ENCODE assay signal across 8 cellular contexts in genomic region chr2:230219419-230220331, GRCh38. TPM values are rescaled to one million over a fixed set of nuclear protein-coding genes. Genes with fewer than 3 reads are reported as not detected.
DNase-seq lines count a peak whose midpoint lies in the region; ATAC-seq and TF ChIP-seq lines count a peak whose summit lies in the region.

Gene SP110 (minus strand): TSS chr2:230219984. CDS start chr2:230216927, 3,057 bp downstream.

- intact Hi-C loops in left colon (cut with DNase I, micrococcal nuclease) = no loop called here

- TF ChIP-seq CTCF in GM10266 (IDR thresholded peaks at IDR 0.05; ENCODE audit: control insufficient read depth, insufficient read depth, low read depth, missing control alignments) (no peak), HFF-Myc (IDR thresholded peaks at IDR 0.05; ENCODE audit: low read depth, low read length, missing control alignments) (no peak), NB4 (IDR thresholded peaks at IDR 0.05; ENCODE audit: low read depth, low read length) (no peak)

- DNase-seq in GM10266 (ENCODE audit: extremely low spot score) = peak; percentile 67
- peak; percentile 66 for DNase-seq in HFF-Myc (ENCODE audit: extremely low read depth, low read depth)
- DNase-seq in NB4 (ENCODE audit: low read depth) = peak; percentile 94
- DNase-seq in activated CD4-positive, alpha-beta T cell treated with anti-CD3 and anti-CD28 coated beads for 24 hours (ENCODE audit: low read depth in 2 of 2) = peak; percentile 59 to 60
- DNase-seq in left colon = peak; percentile 78 to 86
- peak; percentile 79 for DNase-seq in stimulated activated CD4-positive, alpha-beta T cell treated with anti-CD3 and anti-CD28 coated beads, Interleukin-1b, Interleukin-23, amount 100 ng/mL, for 48 hours
- no peak for DNase-seq in GM19240 (ENCODE audit: insufficient read length, low spot score)

- peak within 1 kb of the TSS; percentile 60 for H3K4me3 ChIP-seq in HFF-Myc (replicated peaks; ENCODE audit: low read depth, low read length)
- peak within 1 kb of the TSS; percentile 99 for H3K4me3 ChIP-seq in NB4 (ENCODE audit: low read depth, low read length)

- TF ChIP-seq POLR2A in NB4 (IDR thresholded peaks at IDR 0.05; ENCODE audit: extremely low read depth, insufficient read length) = peak; percentile 63

- peak within 1 kb of the TSS; percentile 84 for H3K27ac ChIP-seq in cingulate gyrus (ENCODE audit: low read depth, low read length)

- peak; percentile 98 for ATAC-seq in left colon

RNA-seq across cellular contexts. Expression of gene SP110, which starts in this region (rescaled TPM):
- total RNA-seq in left colon = 10 to 100 TPM; 16.2 to 21.5 TPM
